In genomic region chr1:116630057-116630456, GRCh38 we compare ENCODE assay signal across 1 cellular context. TPM values are rescaled to one million over a fixed set of nuclear protein-coding genes. Genes with fewer than 3 reads are reported as not detected.
"Had no signal": no experiment of that assay in that cellular context is flagged by ENCODE, and none has a peak within 500 bp of the region (broad histone marks: within the 10 kb centered on the region; RNA-seq: fewer than 3 reads in every experiment).

No MANE protein-coding gene starts in this region.

RNA-seq across cellular contexts. Expression of gene IGSF3, which starts 37.5 kb away (rescaled TPM):
- polyA plus RNA-seq: naive thymus-derived CD8-positive, alpha-beta T cell had no signal
